ENCODE assay signal across 13 cellular contexts in genomic region chr17:70905796-70906195, GRCh38.
DNase-seq lines count a peak whose midpoint lies in the region; ATAC-seq and TF ChIP-seq lines count a peak whose summit lies in the region.
"Had no signal": no experiment of that assay in that cellular context is flagged by ENCODE, and none has a peak within 500 bp of the region (broad histone marks: within the 10 kb centered on the region; RNA-seq: fewer than 3 reads in every experiment).

No MANE protein-coding gene starts in this region.

- DNase-seq in AG10803 (ENCODE audit: low read depth) (peak; percentile 99), NCI-H460 (ENCODE audit: extremely low read depth, low read depth) (peak; percentile 68), epithelial cell of proximal tubule (ENCODE audit: low read depth) (peak; percentile 61), lung (ENCODE audit: low spot score) (peak; percentile 39), NCI-H1694 treated with DMSO at 0.1 percent for 48 hours (lab: John Stamatoyannopoulos, UW) (no peak), NCI-H82 treated with DMSO at 0.1 percent for 48 hours (lab: John Stamatoyannopoulos, UW; ENCODE audit: unreplicated experiment) (no peak), G401 (ENCODE audit: low spot score) (no peak), colonic mucosa (no peak)
- DNase-seq: activated gamma-delta T cell treated with Interleukin-2 at 50 U/mL for 16 hours; Caco-2; NCI-H1436; stimulated activated CD8-positive, alpha-beta memory T cell treated with anti-CD3 and anti-CD28 coated beads, Interleukin-4, amount 100 ng/mL, for 48 hours had no signal

- no peak for ATAC-seq in lung (ENCODE audit: insufficient read depth, low FRiP score)

- no peaks in the 10 kb centered on the region for H3K36me3 ChIP-seq in lung (ENCODE audit: control insufficient read depth in 2 of 2, insufficient read depth in 2 of 2, low read length in 2 of 2)
- no peaks in the 10 kb centered on the region for H3K36me3 ChIP-seq in colonic mucosa

- H3K9me3 ChIP-seq in lung (ENCODE audit: control insufficient read depth in 2 of 2, insufficient read depth in 1 of 2, low read length in 1 of 2): peaks cover 0 to 2% of the 10 kb centered on the region in 2 donors
- H3K9me3 ChIP-seq in colonic mucosa: no peaks in the 10 kb centered on the region
- H3K9me3 ChIP-seq: Caco-2 had no signal

- TF ChIP-seq CTCF in AG10803 (conservative IDR thresholded peaks at IDR 0.05; ENCODE audit: low read length) (no peak), epithelial cell of proximal tubule (conservative IDR thresholded peaks at IDR 0.05; ENCODE audit: low read depth, low read length) (no peak), lung (IDR thresholded peaks at IDR 0.05; ENCODE audit: control extremely low read depth, extremely low read depth) (no peak), colonic mucosa (IDR thresholded peaks at IDR 0.05) (no peak)

- H3K4me3 ChIP-seq in AG10803 (ENCODE audit: low read length): no peak overlapping the region
- no peak overlapping the region for H3K4me3 ChIP-seq in epithelial cell of proximal tubule (ENCODE audit: low read depth, low read length)
- H3K4me3 ChIP-seq in lung: no peak overlapping the region
- H3K4me3 ChIP-seq in colonic mucosa: no peak overlapping the region

- intact Hi-C loops in colonic mucosa (cut with DNase I): no loop called here

- H3K27me3 ChIP-seq in lung (ENCODE audit: control insufficient read depth, insufficient read depth): no peaks in the 10 kb centered on the region
- H3K27me3 ChIP-seq in colonic mucosa: no peaks in the 10 kb centered on the region

- in situ Hi-C loops in G401 (cut with HindIII; ENCODE audit: low sequenced_read_pairs): no loop called here

- no peak overlapping the region for H3K9ac ChIP-seq in colonic mucosa (ENCODE audit: low read depth in 2 of 2, low read length in 2 of 2)
- H3K9ac ChIP-seq: parathyroid adenoma had no signal

- H3K4me1 ChIP-seq in lung (ENCODE audit: control insufficient read depth in 2 of 2, insufficient read depth in 2 of 2, low read length in 2 of 2) (no peaks in the 10 kb centered on the region), colonic mucosa (no peaks in the 10 kb centered on the region)
- H3K4me1 ChIP-seq: Caco-2, parathyroid adenoma had no signal

- WGBS in lung, 2 donors: 23 to 24% methylated on average over 3 of the region's 3 CpGs

- H3K27ac ChIP-seq in lung (ENCODE audit: low read depth in 1 of 2, low read length in 1 of 2): no peak overlapping the region
- H3K27ac ChIP-seq in colonic mucosa: no peak overlapping the region
- H3K27ac ChIP-seq: parathyroid adenoma had no signal

Comparison
In these comparisons a context has a peak if more than half of its experiments do, and no peak if none do; other contexts are left out.
1. DNase-seq: peak in AG10803 (single experiment), NCI-H460 (single experiment), epithelial cell of proximal tubule (single experiment) and lung (single experiment); none in NCI-H1694 treated with DMSO at 0.1 percent for 48 hours (single experiment), NCI-H82 treated with DMSO at 0.1 percent for 48 hours (single experiment), G401 (single experiment) and colonic mucosa (single experiment).